ENCODE assay signal across 11 cellular contexts in the genomic region with DNA sequence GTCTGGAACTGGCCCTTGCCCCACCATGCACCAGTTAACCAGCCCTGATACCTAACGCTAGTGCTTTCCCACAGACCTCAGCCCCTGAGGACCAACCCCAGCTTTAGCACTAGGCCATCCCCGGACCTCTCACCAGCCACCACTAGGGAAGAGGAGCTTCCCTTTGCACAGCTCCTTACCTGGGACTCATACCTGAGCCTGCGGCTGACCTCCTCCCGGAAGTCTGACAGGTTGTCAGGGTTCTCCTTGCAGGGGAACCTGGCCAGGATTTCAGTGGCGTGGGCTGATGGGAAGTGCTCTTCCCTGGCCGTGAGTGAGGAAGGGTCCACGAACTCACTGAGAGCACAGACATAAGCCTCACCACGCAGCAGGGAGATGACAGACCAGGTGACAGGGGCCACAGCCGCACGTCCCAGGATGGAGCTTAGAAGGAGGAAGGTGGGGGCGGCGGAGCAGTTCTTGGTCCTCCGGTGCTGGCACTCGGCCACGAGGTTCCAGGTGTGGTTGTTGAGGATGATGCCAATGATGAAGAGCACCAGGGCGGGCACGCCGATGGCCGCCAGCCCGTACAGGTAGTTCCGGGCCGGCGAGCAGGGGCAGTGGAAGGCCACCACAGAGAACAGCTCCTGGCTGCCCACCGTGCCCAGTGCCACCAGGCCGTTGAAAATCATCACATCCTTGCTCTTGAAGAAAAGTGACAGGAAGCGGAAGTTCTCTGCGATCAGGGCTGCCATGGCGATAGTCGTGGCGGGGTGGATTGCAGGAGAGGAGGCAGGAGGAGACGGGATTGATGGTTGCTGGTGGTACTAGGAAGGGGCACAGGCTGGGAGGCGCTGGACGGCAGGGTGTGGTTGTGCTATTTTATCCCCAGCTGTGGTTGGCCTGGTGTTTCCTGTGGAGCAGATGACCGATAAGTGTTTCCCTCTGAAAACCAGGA. TPM values are rescaled to one million over a fixed set of nuclear protein-coding genes. Genes with fewer than 3 reads are reported as not detected.
DNase-seq lines count a peak whose midpoint lies in the region; ATAC-seq and TF ChIP-seq lines count a peak whose summit lies in the region.
"Had no signal": no experiment of that assay in that cellular context is flagged by ENCODE, and none has a peak within 500 bp of the region (broad histone marks: within the 10 kb centered on the region; RNA-seq: fewer than 3 reads in every experiment).

No MANE protein-coding gene starts in this region.

- H3K4me1 Mint-ChIP-seq in T-helper 2 cell treated with Interferon-gamma antibody and Interleukin-4, amounts not matched to agents 5 μg/mL and 100 μg/mL, for 36 hours (ENCODE audit: low read depth) = peaks cover 54% of the 10 kb centered on the region
- peaks cover 27% of the 10 kb centered on the region for H3K4me1 Mint-ChIP-seq in activated naive CD8-positive, alpha-beta T cell treated with anti-CD3 and anti-CD28 coated beads for 36 hours
- peaks cover 54 to 77% of the 10 kb centered on the region in 2 donors for H3K4me1 Mint-ChIP-seq in immature natural killer cell

- peaks cover 0 to 7% (median 0%) of the 10 kb centered on the region in 3 donors for H3K27me3 ChIP-seq in stomach
- H3K27me3 ChIP-seq: body of pancreas had no signal

- H3K36me3 Mint-ChIP-seq in T-helper 2 cell treated with Interferon-gamma antibody and Interleukin-4, amounts not matched to agents 5 μg/mL and 100 μg/mL, for 36 hours (ENCODE audit: low read depth) = peaks cover 60% of the 10 kb centered on the region
- peaks cover 8% of the 10 kb centered on the region for H3K36me3 Mint-ChIP-seq in activated naive CD8-positive, alpha-beta T cell treated with anti-CD3 and anti-CD28 coated beads for 36 hours
- H3K36me3 Mint-ChIP-seq in immature natural killer cell = peaks cover 11 to 37% (median 22%) of the 10 kb centered on the region in 3 donors

- no peak for DNase-seq in T-helper 2 cell treated with Interferon-gamma antibody and Interleukin-4, amounts not matched to agents 5 μg/mL and 100 μg/mL, for 36 hours (ENCODE audit: low spot score)
- DNase-seq in T-helper 2 cell (no peak), immature natural killer cell (no peak), stomach (no peak), NCI-H2081 treated with DMSO at 0.1 percent for 48 hours (lab: John Stamatoyannopoulos, UW) (no peak), NCI-H2227 (lab: John Stamatoyannopoulos, UW; ENCODE audit: unreplicated experiment) (no peak)
- no peak for DNase-seq in activated naive CD8-positive, alpha-beta T cell treated with anti-CD3 and anti-CD28 coated beads for 36 hours
- DNase-seq: head of caudate nucleus had no signal

- TF ChIP-seq CTCF in stomach (IDR thresholded peaks at IDR 0.05) = no peak

- 79 to 89% (median 82%) methylated on average over 34 of the region's 34 CpGs for WGBS in stomach, 5 donors

- no peak for TF ChIP-seq POLR2A in stomach (IDR thresholded peaks at IDR 0.05)

- peaks cover 32 to 86% (median 62%) of the 10 kb centered on the region in 4 donors for H3K4me1 ChIP-seq in stomach

- no peaks in the 10 kb centered on the region for H3K9me3 Mint-ChIP-seq in T-helper 2 cell treated with Interferon-gamma antibody and Interleukin-4, amounts not matched to agents 5 μg/mL and 100 μg/mL, for 36 hours
- H3K9me3 Mint-ChIP-seq in activated naive CD8-positive, alpha-beta T cell treated with anti-CD3 and anti-CD28 coated beads for 36 hours = no peaks in the 10 kb centered on the region
- no peaks in the 10 kb centered on the region for H3K9me3 Mint-ChIP-seq in immature natural killer cell

- peak overlapping the region; percentile 94 for H3K4me3 Mint-ChIP-seq in T-helper 2 cell treated with Interferon-gamma antibody and Interleukin-4, amounts not matched to agents 5 μg/mL and 100 μg/mL, for 36 hours
- H3K4me3 Mint-ChIP-seq in activated naive CD8-positive, alpha-beta T cell treated with anti-CD3 and anti-CD28 coated beads for 36 hours = no peak overlapping the region
- peak overlapping the region; percentile 94 to 99 (median 97) for H3K4me3 Mint-ChIP-seq in immature natural killer cell

- no peak for TF ChIP-seq EP300 in stomach (IDR thresholded peaks at IDR 0.05)

- H3K27ac Mint-ChIP-seq in T-helper 2 cell treated with Interferon-gamma antibody and Interleukin-4, amounts not matched to agents 5 μg/mL and 100 μg/mL, for 36 hours = peak overlapping the region; percentile 58
- peak overlapping the region; percentile 12 for H3K27ac Mint-ChIP-seq in activated naive CD8-positive, alpha-beta T cell treated with anti-CD3 and anti-CD28 coated beads for 36 hours
- peak overlapping the region; percentile 77 to 96 (median 89) for H3K27ac Mint-ChIP-seq in immature natural killer cell

- no peak for ATAC-seq in HG03135 (IDR thresholded peaks at IDR 0.05; ENCODE audit: unreplicated experiment)
- ATAC-seq: body of pancreas had no signal

- H3K4me3 ChIP-seq in stomach = peak overlapping the region in 2 of 4 donors; percentile 69 to 73
- H3K4me3 ChIP-seq: body of pancreas had no signal

- H3K9me3 ChIP-seq in stomach = no peaks in the 10 kb centered on the region
- H3K9me3 ChIP-seq: body of pancreas had no signal

- peaks cover 31 to 60% (median 53%) of the 10 kb centered on the region in 4 donors for H3K36me3 ChIP-seq in stomach

- H3K27ac ChIP-seq in stomach = peak overlapping the region in 4 of 5 donors; percentile 54 to 90 (median 86)

- intact Hi-C loops in stomach (cut with DNase I; ENCODE audit: low total_unique reads) = no loop called here

- H3K27me3 Mint-ChIP-seq in T-helper 2 cell treated with Interferon-gamma antibody and Interleukin-4, amounts not matched to agents 5 μg/mL and 100 μg/mL, for 36 hours (ENCODE audit: low read depth) = no peaks in the 10 kb centered on the region
- no peaks in the 10 kb centered on the region for H3K27me3 Mint-ChIP-seq in activated naive CD8-positive, alpha-beta T cell treated with anti-CD3 and anti-CD28 coated beads for 36 hours
- peaks cover 0 to 6% (median 2%) of the 10 kb centered on the region in 3 donors for H3K27me3 Mint-ChIP-seq in immature natural killer cell (ENCODE audit: low read depth in 3 of 3)

RNA-seq across cellular contexts. Expression of a gene that starts 2.7 kb away (rescaled TPM):
- total RNA-seq in activated naive CD8-positive, alpha-beta T cell treated with anti-CD3 and anti-CD28 coated beads for 36 hours = 1 to 10 TPM; 4.5 to 4.8 TPM
- polyA plus RNA-seq in immature natural killer cell (100 to 1,000 TPM in 1 of 3 donors, 10 to 100 TPM in 2; 43.3 to 125 (median 72.6) TPM), stomach (10 to 100 TPM in 2 of 3 donors, 1 to 10 TPM in 1; 7.4 to 13.3 (median 12.7) TPM)
- total RNA-seq in stomach = 10 to 100 TPM in 2 of 5 donors, 1 to 10 TPM in 3; 1.8 to 30.1 (median 6.4) TPM

RNA-seq across cellular contexts. Expression of a gene that starts 9.2 kb away (rescaled TPM):
- total RNA-seq in activated naive CD8-positive, alpha-beta T cell treated with anti-CD3 and anti-CD28 coated beads for 36 hours = not detected
- polyA plus RNA-seq in immature natural killer cell = under 1 TPM in 2 of 3 donors, not detected in 1; 0.56 to 0.91 TPM
- total RNA-seq in stomach = not detected
- not detected for polyA plus RNA-seq in stomach
- total RNA-seq: A172, body of pancreas had no signal

RNA-seq across cellular contexts. Expression of a gene that starts 29.6 kb away (rescaled TPM):
- total RNA-seq in activated naive CD8-positive, alpha-beta T cell treated with anti-CD3 and anti-CD28 coated beads for 36 hours = not detected
- not detected for polyA plus RNA-seq in immature natural killer cell
- not detected for total RNA-seq in stomach
- not detected for polyA plus RNA-seq in stomach

RNA-seq across cellular contexts. Expression of a gene that starts 44.0 kb away (rescaled TPM):
- total RNA-seq in activated naive CD8-positive, alpha-beta T cell treated with anti-CD3 and anti-CD28 coated beads for 36 hours = 1 to 10 TPM; 3.1 to 3.2 TPM
- under 1 TPM in 2 of 3 donors, not detected in 1; 0.07 to 0.35 TPM for polyA plus RNA-seq in immature natural killer cell
- total RNA-seq in stomach = 100 to 1,000 TPM in 1 of 5 donors, 1 to 10 TPM in 3, under 1 TPM in 1; 0.89 to 136 (median 3.3) TPM
- polyA plus RNA-seq in stomach = 1 to 10 TPM; 1.2 to 9.5 (median 2.7) TPM
- total RNA-seq: A172 had no signal

RNA-seq across cellular contexts. Expression of a gene that starts 53.0 kb away (rescaled TPM):
- 10 to 100 TPM; 89.5 to 94.7 TPM for total RNA-seq in activated naive CD8-positive, alpha-beta T cell treated with anti-CD3 and anti-CD28 coated beads for 36 hours
- polyA plus RNA-seq in immature natural killer cell (10 to 100 TPM in 1 of 3 donors, 1 to 10 TPM in 1, under 1 TPM in 1; 0.67 to 12.0 (median 6.6) TPM), stomach (10 to 100 TPM in 2 of 3 donors, 1 to 10 TPM in 1; 9.5 to 11.7 (median 10.5) TPM)
- total RNA-seq in stomach = 10 to 100 TPM in 4 of 5 donors, 1 to 10 TPM in 1; 2.3 to 28.0 (median 17.9) TPM

Comparison
In these comparisons a context has a peak if more than half of its experiments do, and no peak if none do; other contexts are left out.
1. H3K27ac Mint-ChIP-seq: peak in every context shown above with its lines; median percentile 89 in immature natural killer cell; 58 in T-helper 2 cell treated with Interferon-gamma antibody and Interleukin-4, amounts not matched to agents 5 μg/mL and 100 μg/mL, for 36 hours; 12 in activated naive CD8-positive, alpha-beta T cell treated with anti-CD3 and anti-CD28 coated beads for 36 hours.